In the genomic region with DNA sequence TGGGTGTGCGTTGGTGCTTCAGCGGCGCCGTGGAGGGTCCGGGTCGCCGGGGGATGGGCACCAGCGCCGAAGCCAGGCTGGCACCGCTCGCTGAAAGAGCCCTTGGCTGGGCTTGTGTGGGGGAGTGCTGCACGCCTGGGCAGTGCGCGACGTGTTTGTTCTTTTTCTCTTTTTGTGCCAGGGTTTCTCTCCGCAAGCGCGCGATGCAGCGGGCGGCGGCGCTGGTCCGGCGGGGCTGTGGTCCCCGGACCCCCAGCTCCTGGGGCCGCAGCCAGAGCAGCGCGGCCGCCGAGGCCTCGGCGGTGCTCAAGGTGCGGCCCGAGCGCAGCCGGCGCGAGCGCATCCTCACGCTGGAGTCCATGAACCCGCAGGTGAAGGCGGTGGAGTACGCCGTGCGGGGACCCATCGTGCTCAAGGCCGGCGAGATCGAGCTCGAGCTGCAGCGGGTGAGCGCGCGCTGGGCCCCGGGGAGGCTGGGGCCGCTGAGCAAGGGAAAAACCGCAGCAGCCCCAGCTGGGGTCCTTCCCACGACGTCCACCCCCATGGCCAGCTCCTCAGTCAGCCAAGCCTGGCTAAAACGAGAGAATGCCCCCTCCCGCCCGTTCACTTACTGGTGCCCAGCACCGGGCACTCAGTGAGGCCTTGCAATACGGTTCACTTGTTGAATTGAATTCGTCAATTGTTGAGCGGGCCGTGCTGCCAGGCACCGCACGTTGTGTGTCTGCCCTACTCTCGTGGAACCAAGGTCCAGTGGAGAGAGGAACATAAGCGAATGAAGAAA, we compare ENCODE assay signal across 8 cellular contexts. TPM values are rescaled to one million over a fixed set of nuclear protein-coding genes. Genes with fewer than 3 reads are reported as not detected.
DNase-seq lines count a peak whose midpoint lies in the region; ATAC-seq and TF ChIP-seq lines count a peak whose summit lies in the region.

No MANE protein-coding gene starts in this region.

- peaks cover 14% of the 10 kb centered on the region for H3K36me3 Mint-ChIP-seq in activated naive CD8-positive, alpha-beta T cell treated with anti-CD3 and anti-CD28 coated beads for 36 hours

- H2AFZ ChIP-seq in KMS-11 (ENCODE audit: low read depth): peak overlapping the region; percentile 74

- peak overlapping the region; percentile 70; the same call in 1 of the 2 replicates for H3K9ac ChIP-seq in KMS-11

- no peaks in the 10 kb centered on the region for H3K79me2 ChIP-seq in KMS-11 (ENCODE audit: insufficient read depth, low read depth)

- peaks cover 35% of the 10 kb centered on the region for H3K27me3 Mint-ChIP-seq in activated naive CD8-positive, alpha-beta T cell treated with anti-CD3 and anti-CD28 coated beads for 36 hours

- H3K27ac ChIP-seq in C4-2B (peak overlapping the region; percentile 79), KMS-11 (no peak overlapping the region)

- intact Hi-C loops in left ventricle myocardium superior (cut with micrococcal nuclease): no loop called here

- H3K4me1 Mint-ChIP-seq in activated naive CD8-positive, alpha-beta T cell treated with anti-CD3 and anti-CD28 coated beads for 36 hours: peaks cover 11% of the 10 kb centered on the region

- no peaks in the 10 kb centered on the region for H3K36me3 ChIP-seq in KMS-11 (ENCODE audit: insufficient read depth)

- TF ChIP-seq CTCF in C4-2B (conservative IDR thresholded peaks at IDR 0.05) (no peak), KMS-11 (conservative IDR thresholded peaks at IDR 0.05; ENCODE audit: low read depth, low read length) (no peak)

- ATAC-seq in GM21367 (IDR thresholded peaks at IDR 0.05; ENCODE audit: unreplicated experiment): peak; percentile 3
- ATAC-seq in left ventricle myocardium superior: peak; percentile 14

- no peak overlapping the region for H3K27ac Mint-ChIP-seq in activated naive CD8-positive, alpha-beta T cell treated with anti-CD3 and anti-CD28 coated beads for 36 hours

- DNase-seq in activated naive CD8-positive, alpha-beta T cell treated with anti-CD3 and anti-CD28 coated beads for 36 hours: peak; percentile 33
- peak; percentile 42 for DNase-seq in left ventricle myocardium superior
- peak; percentile 71 for DNase-seq in putamen (ENCODE audit: low spot score)
- DNase-seq in SKM-1 treated with dmso at 0.1 percent for 144 hours (lab: John Stamatoyannopoulos, UW; ENCODE audit: unreplicated experiment): no peak
- DNase-seq in ecto neural progenitor cell (ENCODE audit: low spot score): no peak

- H3K4me3 ChIP-seq in KMS-11 (IDR thresholded peaks at IDR 0.05; ENCODE audit: insufficient read depth, low read depth, low read length): no peak overlapping the region

- peak overlapping the region; percentile 88 for H3K4me3 Mint-ChIP-seq in activated naive CD8-positive, alpha-beta T cell treated with anti-CD3 and anti-CD28 coated beads for 36 hours

- H3K4me1 ChIP-seq in KMS-11 (ENCODE audit: low read depth, poor library complexity, severe bottlenecking): peaks cover 21% of the 10 kb centered on the region

- no peaks in the 10 kb centered on the region for H3K9me3 Mint-ChIP-seq in activated naive CD8-positive, alpha-beta T cell treated with anti-CD3 and anti-CD28 coated beads for 36 hours

- H4K20me1 ChIP-seq in KMS-11 (ENCODE audit: insufficient read depth): no peaks in the 10 kb centered on the region

- H3K4me2 ChIP-seq in KMS-11: peak overlapping the region; percentile 88

- H3K27me3 ChIP-seq in KMS-11 (ENCODE audit: insufficient read depth, low read depth): no peaks in the 10 kb centered on the region

RNA-seq across cellular contexts. Expression of gene GPT2, which starts 0.5 kb away (rescaled TPM):
- 10 to 100 TPM; 33.2 to 35.8 TPM for total RNA-seq in activated naive CD8-positive, alpha-beta T cell treated with anti-CD3 and anti-CD28 coated beads for 36 hours
- 27.9 TPM for total RNA-seq in left ventricle myocardium superior

RNA-seq across cellular contexts. Expression of gene C16orf87, which starts 53.7 kb away (rescaled TPM):
- total RNA-seq in activated naive CD8-positive, alpha-beta T cell treated with anti-CD3 and anti-CD28 coated beads for 36 hours: 10 to 100 TPM; 16.5 to 17.9 TPM
- 15.2 TPM for total RNA-seq in left ventricle myocardium superior

Comparison
In these comparisons a context has a peak if more than half of its experiments do, and no peak if none do; other contexts are left out.
1. DNase-seq: peak in activated naive CD8-positive, alpha-beta T cell treated with anti-CD3 and anti-CD28 coated beads for 36 hours (single experiment), left ventricle myocardium superior (single experiment) and putamen (single experiment); none in SKM-1 treated with dmso at 0.1 percent for 144 hours (single experiment) and ecto neural progenitor cell (single experiment).